In the genomic region with DNA sequence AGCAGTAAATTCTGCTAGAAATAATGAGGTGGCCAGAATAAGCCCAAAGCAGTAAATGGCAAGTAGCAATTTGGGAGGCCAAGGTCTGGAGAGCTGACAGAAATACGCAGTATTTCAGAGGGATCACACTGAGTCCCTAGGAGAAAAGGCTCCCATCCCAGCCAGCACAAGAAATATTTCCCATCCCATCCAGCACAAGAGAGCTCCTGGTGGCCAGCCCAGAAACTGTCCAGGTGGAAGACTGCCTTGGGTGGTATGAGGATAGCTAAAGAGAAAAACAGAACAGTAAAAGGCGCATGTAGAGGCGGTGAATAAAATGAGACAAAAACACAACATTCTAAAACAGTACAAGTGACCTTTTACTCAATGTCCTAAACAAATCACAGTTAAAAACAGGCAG, we compare ENCODE assay signal across 11 cellular contexts.
A peak's percentile ranks its signal among the peaks of the same experiment; 100 is the strongest.
DNase-seq lines count a peak whose midpoint lies in the region; ATAC-seq, FAIRE-seq and TF ChIP-seq lines count a peak whose summit lies in the region.
"Had no signal": no experiment of that assay in that cellular context is flagged by ENCODE, and none has a peak within 500 bp of the region (broad histone marks: within the 10 kb centered on the region; RNA-seq: fewer than 3 reads in every experiment).

No MANE protein-coding gene starts in this region.

- peaks cover 39% of the 10 kb centered on the region for H3K36me3 Mint-ChIP-seq in stimulated activated memory B cell treated with anti-CD40 and anti-IgM and Interleukin-4, amounts not matched to agents 10 μg/mL and 1 μg/mL and 100 μg/mL, for 72 hours

- no TSS peak for BruUV-seq in HepG2 (replicated peaks; lab: Mats Ljungman, UMichigan)

- no peak overlapping the region for H3K4me2 ChIP-seq in HepG2 (ENCODE audit: low read depth, low read length)

- no peak overlapping the region for H3K27ac Mint-ChIP-seq in stimulated activated memory B cell treated with anti-CD40 and anti-IgM and Interleukin-4, amounts not matched to agents 10 μg/mL and 1 μg/mL and 100 μg/mL, for 72 hours

- 97% methylated on average over 3 of the region's 3 CpGs for WGBS in HepG2 (ENCODE audit: low lambda C conversion rate)
- 98% methylated on average over 3 of the region's 3 CpGs for WGBS in right lobe of liver (ENCODE audit: insufficient coverage, low coverage, low lambda C conversion rate, missing lambda C conversion rate)

- in situ Hi-C loops in HepG2 (cut with HindIII; ENCODE audit: extremely low pct_ligation_motif_present, low pct_unique_long_range_greater_than_20kb) (no loop called here), SK-MEL-5 (cut with HindIII; ENCODE audit: low pct_unique_long_range_greater_than_20kb, low sequenced_read_pairs) (no loop called here)

- TF ChIP-seq EP300 in HepG2 (IDR thresholded peaks at IDR 0.05; ENCODE audit: low read depth in 2 of 2, low read length in 2 of 2), result no peak
- no peak for TF ChIP-seq EP300 in HepG2 (CRISPR knock-in tag; IDR thresholded peaks at IDR 0.05; ENCODE audit: borderline replicate concordance)

- H3K27ac ChIP-seq in HepG2 (ENCODE audit: extremely low read length, insufficient read depth, low read length), result no peak overlapping the region
- H3K27ac ChIP-seq in right lobe of liver, result no peak overlapping the region
- no peak overlapping the region for H3K27ac ChIP-seq in uterus

- no peaks in the 10 kb centered on the region for H3K4me1 Mint-ChIP-seq in stimulated activated memory B cell treated with anti-CD40 and anti-IgM and Interleukin-4, amounts not matched to agents 10 μg/mL and 1 μg/mL and 100 μg/mL, for 72 hours
- H3K4me1 Mint-ChIP-seq: naive B cell had no signal

- H3K4me3 ChIP-seq in HepG2 (replicated peaks in 1 of 3; ENCODE audit: insufficient read depth in 1 of 3, low read depth in 2 of 3, low read length in 3 of 3) (no peak overlapping the region), right lobe of liver (no peak overlapping the region), fibroblast of the aortic adventitia (ENCODE audit: low read depth, low read length) (no peak overlapping the region), uterus (no peak overlapping the region)

- H3K79me2 ChIP-seq in HepG2 (ENCODE audit: insufficient read depth, low read length), result no peaks in the 10 kb centered on the region

- ATAC-seq in HepG2, result peak; percentile 92
- no peak for ATAC-seq in right lobe of liver
- no peak for ATAC-seq in stimulated activated memory B cell treated with anti-CD40 and anti-IgM and Interleukin-4, amounts not matched to agents 10 μg/mL and 1 μg/mL and 100 μg/mL, for 72 hours
- no peak for ATAC-seq in HG03045 (IDR thresholded peaks at IDR 0.05; ENCODE audit: unreplicated experiment)

- H3K4me3 Mint-ChIP-seq in stimulated activated memory B cell treated with anti-CD40 and anti-IgM and Interleukin-4, amounts not matched to agents 10 μg/mL and 1 μg/mL and 100 μg/mL, for 72 hours, result no peak overlapping the region
- H3K4me3 Mint-ChIP-seq: naive B cell had no signal

- H2AFZ ChIP-seq in HepG2 (ENCODE audit: low read length), result no peak overlapping the region

- intact Hi-C loops in HepG2 (cut with micrococcal nuclease; ENCODE audit: unreplicated experiment), result no loop called here
- intact Hi-C loops in right lobe of liver (cut with DNase I), result no loop called here
- intact Hi-C loops in uterus (cut with DNase I; ENCODE audit: low total_unique reads), result no loop called here

- POLR2A ChIA-PET in HepG2 (lab: Yijun Ruan, JAX), result interaction anchor here (0.6 kb wide), 1 partner anchor 9 kb away, joined by 3 read pairs; no protein-coding TSS in a partner anchor

- DNase-seq in HepG2 (ENCODE audit: low spot score) (peak; percentile 13), right lobe of liver (no peak), SK-MEL-5 (ENCODE audit: low read depth, low spot score) (peak; percentile 42), fibroblast of the aortic adventitia (ENCODE audit: low read depth) (no peak), uterus (peak; percentile 17 to 24), cortex of kidney (lab: John Stamatoyannopoulos, UW) (no peak)
- DNase-seq: KBM-7, naive B cell, NCI-H524 treated with DMSO at 0.1 percent for 48 hours had no signal

- H4K20me1 ChIP-seq in HepG2 (ENCODE audit: insufficient read depth, low read length), result no peaks in the 10 kb centered on the region

- TF ChIP-seq RAD21 in HepG2 (CRISPR knock-in tag; IDR thresholded peaks at IDR 0.05), result 0 out of 2 replicates have a peak, but pooled peaks have one; percentile 10

- TF ChIP-seq CTCF in HepG2 (CRISPR knock-in tag; IDR thresholded peaks at IDR 0.05) (peak; percentile 29; the same call in 1 of the 2 replicates), right lobe of liver (IDR thresholded peaks at IDR 0.05) (peak in 2 of 4 donors; percentile 5), fibroblast of the aortic adventitia (IDR thresholded peaks at IDR 0.05; ENCODE audit: insufficient read depth, low read length) (peak; percentile 24), uterus (IDR thresholded peaks at IDR 0.05) (peak in 2 of 4 experiments; percentile 23 to 27)

- peak; percentile 40 for FAIRE-seq in HepG2 (lab: Jason Lieb, UNC)

- CTCF ChIA-PET in HepG2 (lab: Yijun Ruan, JAX; ENCODE audit: low intra/inter-chr PET ratio, low total read pairs), result no interaction called here

- no peak overlapping the region for H3K9ac ChIP-seq in HepG2 (ENCODE audit: insufficient read depth, low read depth, low read length)

- TF ChIP-seq POLR2A in HepG2 (IDR thresholded peaks at IDR 0.05; ENCODE audit: insufficient read depth in 1 of 2, low read depth in 2 of 2, low read length in 2 of 2) (no peak), right lobe of liver (IDR thresholded peaks at IDR 0.05) (no peak), uterus (IDR thresholded peaks at IDR 0.05) (no peak)

- H3K27me3 Mint-ChIP-seq in stimulated activated memory B cell treated with anti-CD40 and anti-IgM and Interleukin-4, amounts not matched to agents 10 μg/mL and 1 μg/mL and 100 μg/mL, for 72 hours, result no peaks in the 10 kb centered on the region
- H3K27me3 Mint-ChIP-seq: naive B cell had no signal

- H3K36me3 ChIP-seq in HepG2 (replicated peaks in 1 of 2; ENCODE audit: control insufficient read depth in 1 of 2, insufficient read depth in 2 of 2, low read length in 2 of 2) (peaks cover 7 to 25% of the 10 kb centered on the region in 2 experiments; a peak in 4 of 5 replicates), right lobe of liver (peaks cover 0 to 43% (median 3%) of the 10 kb centered on the region in 4 donors), uterus (no peaks in the 10 kb centered on the region)

- H3K9me3 ChIP-seq in HepG2 (ENCODE audit: low read length) (no peaks in the 10 kb centered on the region), right lobe of liver (no peaks in the 10 kb centered on the region), uterus (no peaks in the 10 kb centered on the region)

- H3K4me1 ChIP-seq in HepG2 (ENCODE audit: insufficient read depth, low read length) (no peaks in the 10 kb centered on the region), right lobe of liver (no peaks in the 10 kb centered on the region), uterus (no peaks in the 10 kb centered on the region)

- H3K27me3 ChIP-seq in HepG2 (ENCODE audit: control insufficient read depth in 1 of 2, insufficient read depth in 2 of 2, low read length in 2 of 2) (no peaks in the 10 kb centered on the region), right lobe of liver (no peaks in the 10 kb centered on the region), uterus (no peaks in the 10 kb centered on the region)

- H3K9me3 Mint-ChIP-seq in stimulated activated memory B cell treated with anti-CD40 and anti-IgM and Interleukin-4, amounts not matched to agents 10 μg/mL and 1 μg/mL and 100 μg/mL, for 72 hours, result no peaks in the 10 kb centered on the region
- H3K9me3 Mint-ChIP-seq: naive B cell had no signal

TF ChIP-seq in HepG2, 621 proteins besides CTCF, POLR2A, EP300 and RAD21:
- TF ChIP-seq HNF4G (IDR thresholded peaks at IDR 0.05; ENCODE audit: borderline replicate concordance, low read depth, low read length) (no peak), HNF4G (CRISPR knock-in tag; IDR thresholded peaks at IDR 0.05; ENCODE audit: borderline replicate concordance, low read depth) (no peak), STAG1 (CRISPR knock-in tag; IDR thresholded peaks at IDR 0.05) (peak; percentile 42; the same call in 1 of the 2 replicates)

Comparison
In these comparisons a context has a peak if more than half of its experiments do, and no peak if none do; other contexts are left out.
1. DNase-seq: peak in HepG2 (single experiment), SK-MEL-5 (single experiment) and uterus (2 of 2); none in right lobe of liver (0 of 3), fibroblast of the aortic adventitia (single experiment) and cortex of kidney (single experiment).